Comparison of ENCODE assay signal across 8 cellular contexts in the genomic region with DNA sequence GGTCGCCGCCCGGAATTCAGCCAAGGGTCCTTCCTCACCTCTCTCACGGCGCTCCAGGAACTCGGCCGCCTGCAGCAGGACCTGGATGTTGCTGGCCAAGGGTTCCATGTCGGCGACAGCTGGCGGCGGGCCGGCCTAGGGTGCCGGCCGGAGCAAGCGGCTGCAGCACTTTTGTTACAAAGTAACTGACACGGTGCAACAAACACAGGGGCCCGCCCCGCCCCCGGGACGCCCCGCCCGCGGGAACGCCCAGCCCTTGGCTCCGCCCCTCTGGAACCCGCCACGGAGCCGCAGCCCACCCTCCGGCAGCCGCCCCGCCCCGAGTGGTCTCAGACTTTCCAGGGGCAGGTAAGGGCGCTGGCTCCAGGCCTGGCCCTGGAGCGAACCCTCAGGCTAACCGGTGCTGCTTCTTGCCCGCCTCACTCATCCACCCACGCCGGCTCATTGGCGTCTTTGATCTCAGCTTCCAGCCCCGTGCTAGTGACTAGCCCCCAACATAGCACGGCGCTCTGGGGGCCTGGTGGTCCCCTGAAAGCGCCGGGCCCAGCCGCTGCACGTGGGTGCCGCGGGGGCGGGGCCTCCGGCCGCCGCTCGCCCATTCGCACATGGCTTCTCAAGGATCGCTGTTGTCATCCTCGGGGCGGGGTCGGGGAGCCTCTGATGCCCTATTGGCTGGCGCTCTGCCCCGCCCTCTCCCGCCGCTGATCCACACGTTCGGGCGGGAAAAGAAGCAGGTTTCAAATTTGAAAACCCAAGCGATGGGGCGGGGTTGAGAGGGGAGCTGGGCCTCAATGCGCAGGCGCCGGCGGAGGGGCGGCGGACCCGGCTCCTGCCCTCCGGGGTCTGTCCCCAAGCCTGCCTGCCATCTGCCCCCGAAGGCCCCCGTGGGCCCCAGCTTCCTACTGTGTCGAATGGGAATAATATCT. TPM values are rescaled to one million over a fixed set of nuclear protein-coding genes. Genes with fewer than 3 reads are reported as not detected.
A peak's percentile ranks its signal among the peaks of the same experiment; 100 is the strongest.
DNase-seq lines count a peak whose midpoint lies in the region; ATAC-seq lines count a peak whose summit lies in the region.

A gene with protein sequence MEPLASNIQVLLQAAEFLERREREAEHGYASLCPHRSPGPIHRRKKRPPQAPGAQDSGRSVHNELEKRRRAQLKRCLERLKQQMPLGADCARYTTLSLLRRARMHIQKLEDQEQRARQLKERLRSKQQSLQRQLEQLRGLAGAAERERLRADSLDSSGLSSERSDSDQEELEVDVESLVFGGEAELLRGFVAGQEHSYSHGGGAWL (minus strand): TSS at position 176 of the 926 bp plus-strand sequence. CDS start 68 bp downstream, at position 108.

- WGBS in mesenchymal stem cell = under 1% methylated on average over 70 of the region's 78 CpGs

- no peak within 1 kb of the TSS for H2AK5ac ChIP-seq in mesenchymal stem cell (ENCODE audit: low read length, severe bottlenecking)

- peaks cover 55% of the 10 kb centered on the region for H3K4me1 Mint-ChIP-seq in activated CD8-positive, alpha-beta T cell treated with anti-CD3 and anti-CD28 coated beads, Interleukin-2, amount 10 ng/mL, durations not matched to agents 7 days and 5 days (ENCODE audit: low read depth)

- peak within 1 kb of the TSS; percentile 35 for H4K8ac ChIP-seq in mesenchymal stem cell (ENCODE audit: low read length)

- H3K4me1 ChIP-seq in mesenchymal stem cell (ENCODE audit: control insufficient read depth, insufficient read depth, low read depth, low read length) = peaks cover 30% of the 10 kb centered on the region

- H2BK15ac ChIP-seq in mesenchymal stem cell (ENCODE audit: low read depth, poor library complexity, severe bottlenecking) = peak within 1 kb of the TSS; percentile 31

- CTCF ChIA-PET in activated CD8-positive, alpha-beta T cell treated with anti-CD3 and anti-CD28 coated beads, Interleukin-2, amount 10 ng/mL, durations not matched to agents 7 days and 5 days (lab: Charles Lee) = interaction anchor here (0.6 to 3.0 kb wide), 20 partner anchors 8 to 198 kb away, joined by 3 to 21 read pairs (median 5); a partner anchor contains a TSS

- peak within 1 kb of the TSS; percentile 88 for H3K4me2 ChIP-seq in mesenchymal stem cell (ENCODE audit: low read length, poor library complexity, severe bottlenecking)

- peak within 1 kb of the TSS; percentile 65 for H3K9ac ChIP-seq in mesenchymal stem cell (ENCODE audit: low read length)

- H3K9me3 ChIP-seq in mesenchymal stem cell (ENCODE audit: control insufficient read depth, low read length) = no peaks in the 10 kb centered on the region

- H4K91ac ChIP-seq in mesenchymal stem cell (ENCODE audit: low read length) = peak within 1 kb of the TSS; percentile 34

- H3K27ac Mint-ChIP-seq in activated CD8-positive, alpha-beta T cell treated with anti-CD3 and anti-CD28 coated beads, Interleukin-2, amount 10 ng/mL, durations not matched to agents 7 days and 5 days = peak within 1 kb of the TSS; percentile 93

- no peak within 1 kb of the TSS for H2AFZ ChIP-seq in mesenchymal stem cell (ENCODE audit: low read depth, low read length)

- no peak within 1 kb of the TSS for H3K23ac ChIP-seq in mesenchymal stem cell (ENCODE audit: low read length in 2 of 2)

- no peak within 1 kb of the TSS for H3K4ac ChIP-seq in mesenchymal stem cell (ENCODE audit: low read depth in 1 of 2, low read length in 2 of 2)

- no peak within 1 kb of the TSS for H2BK5ac ChIP-seq in mesenchymal stem cell (ENCODE audit: low read depth, low read length, poor library complexity, severe bottlenecking)

- DNase-seq in COR-L47 (lab: John Stamatoyannopoulos, UW) (peak; percentile 98), HT-29 (ENCODE audit: low spot score) (peak; percentile 98), NK-92 (lab: John Stamatoyannopoulos, UW; ENCODE audit: unreplicated experiment) (peak; percentile 44), mesenchymal stem cell (peak; percentile 94)
- DNase-seq in activated CD8-positive, alpha-beta T cell treated with anti-CD3 and anti-CD28 coated beads, Interleukin-2, amount 10 ng/mL, durations not matched to agents 7 days and 5 days = peak; percentile 99
- DNase-seq in effector CD4-positive, alpha-beta T cell = peak; percentile 92
- peak; percentile 86 for DNase-seq in stimulated activated CD8-positive, alpha-beta memory T cell treated with anti-CD3 and anti-CD28 coated beads, Interleukin-12 subunit alpha, Interleukin-12 subunit beta, amount 100 ng/mL, for 1 hour (ENCODE audit: low read depth)

- peaks cover 6 to 25% of the 10 kb centered on the region in 2 experiments for H3K36me3 ChIP-seq in mesenchymal stem cell (ENCODE audit: control insufficient read depth in 1 of 2, insufficient read depth in 2 of 2, low read depth in 1 of 2, low read length in 2 of 2)

- H3K4me3 ChIP-seq in mesenchymal stem cell (ENCODE audit: insufficient read depth in 1 of 2, low read depth in 1 of 2, low read length in 2 of 2) = peak within 1 kb of the TSS; percentile 61 to 83

- POLR2A ChIA-PET in activated CD8-positive, alpha-beta T cell treated with anti-CD3 and anti-CD28 coated beads, Interleukin-2, amount 10 ng/mL, durations not matched to agents 7 days and 5 days (lab: Charles Lee) = interaction anchor here (0.8 to 2.3 kb wide), 16 partner anchors 9 to 788 kb away, joined by 3 to 13 read pairs (median 5); a partner anchor contains a TSS

- H3K79me1 ChIP-seq in mesenchymal stem cell (replicated peaks; ENCODE audit: low read length, poor library complexity, severe bottlenecking) = peaks cover 40% of the 10 kb centered on the region

- H3K4me3 Mint-ChIP-seq in activated CD8-positive, alpha-beta T cell treated with anti-CD3 and anti-CD28 coated beads, Interleukin-2, amount 10 ng/mL, durations not matched to agents 7 days and 5 days = peak within 1 kb of the TSS; percentile 95

- H3K18ac ChIP-seq in mesenchymal stem cell (ENCODE audit: low read depth in 1 of 2, low read length in 2 of 2) = peak within 1 kb of the TSS in 1 of 2 experiments; percentile 46

- no peak within 1 kb of the TSS for H2BK12ac ChIP-seq in mesenchymal stem cell (ENCODE audit: low read length in 2 of 2)

- no peak within 1 kb of the TSS for H3K14ac ChIP-seq in mesenchymal stem cell (ENCODE audit: low read length in 2 of 2)

- peak; percentile 69 for ATAC-seq in GM21360 (IDR thresholded peaks at IDR 0.05; ENCODE audit: unreplicated experiment)
- peak; percentile 87 for ATAC-seq in activated CD8-positive, alpha-beta T cell treated with anti-CD3 and anti-CD28 coated beads, Interleukin-2, amount 10 ng/mL, durations not matched to agents 7 days and 5 days

- no peaks in the 10 kb centered on the region for H3K9me3 Mint-ChIP-seq in activated CD8-positive, alpha-beta T cell treated with anti-CD3 and anti-CD28 coated beads, Interleukin-2, amount 10 ng/mL, durations not matched to agents 7 days and 5 days (ENCODE audit: insufficient read depth)

- no peaks in the 10 kb centered on the region for H3K27me3 ChIP-seq in mesenchymal stem cell (ENCODE audit: control insufficient read depth in 1 of 2, insufficient read depth in 1 of 2, low read length in 2 of 2)

- peaks cover 33% of the 10 kb centered on the region for H3K36me3 Mint-ChIP-seq in activated CD8-positive, alpha-beta T cell treated with anti-CD3 and anti-CD28 coated beads, Interleukin-2, amount 10 ng/mL, durations not matched to agents 7 days and 5 days (ENCODE audit: low read depth)

- H3K27ac ChIP-seq in mesenchymal stem cell (ENCODE audit: low read length, poor library complexity, severe bottlenecking) = peak within 1 kb of the TSS; percentile 51

- H3K27me3 Mint-ChIP-seq in activated CD8-positive, alpha-beta T cell treated with anti-CD3 and anti-CD28 coated beads, Interleukin-2, amount 10 ng/mL, durations not matched to agents 7 days and 5 days (ENCODE audit: low read depth) = no peaks in the 10 kb centered on the region

- H2BK120ac ChIP-seq in mesenchymal stem cell (ENCODE audit: low read depth, low read length) = no peak within 1 kb of the TSS

RNA-seq across cellular contexts. Expression of the gene that starts here (rescaled TPM):
- total RNA-seq in HT-29 (2014; rRNA removed; shearing (Covaris generic)) = 55.7 and 75.5 TPM in 2 replicates
- total RNA-seq in activated CD8-positive, alpha-beta T cell treated with anti-CD3 and anti-CD28 coated beads, Interleukin-2, amount 10 ng/mL, durations not matched to agents 7 days and 5 days = 10 to 100 TPM; 93.2 to 96.9 TPM
- polyA plus RNA-seq in mesenchymal stem cell (2013, experiment 1 of 2) = 2.2 TPM
- 2.8 TPM for polyA plus RNA-seq in mesenchymal stem cell (2013, experiment 2 of 2)

Comparison
In these comparisons a context has a peak if more than half of its experiments do, and no peak if none do; other contexts are left out.
1. Peak in every context shown above with its lines: DNase-seq, ATAC-seq, H3K4me3 ChIP-seq and H3K27ac ChIP-seq.
2. DNase-seq: peak in every context shown above with its lines; median percentile 99 in activated CD8-positive, alpha-beta T cell treated with anti-CD3 and anti-CD28 coated beads, Interleukin-2, amount 10 ng/mL, durations not matched to agents 7 days and 5 days; 98 in COR-L47; 98 in HT-29; 94 in mesenchymal stem cell; 92 in effector CD4-positive, alpha-beta T cell; 86 in stimulated activated CD8-positive, alpha-beta memory T cell treated with anti-CD3 and anti-CD28 coated beads, Interleukin-12 subunit alpha, Interleukin-12 subunit beta, amount 100 ng/mL, for 1 hour; 44 in NK-92.